Comparison of ENCODE assay signal across 9 cellular contexts in the genomic region with DNA sequence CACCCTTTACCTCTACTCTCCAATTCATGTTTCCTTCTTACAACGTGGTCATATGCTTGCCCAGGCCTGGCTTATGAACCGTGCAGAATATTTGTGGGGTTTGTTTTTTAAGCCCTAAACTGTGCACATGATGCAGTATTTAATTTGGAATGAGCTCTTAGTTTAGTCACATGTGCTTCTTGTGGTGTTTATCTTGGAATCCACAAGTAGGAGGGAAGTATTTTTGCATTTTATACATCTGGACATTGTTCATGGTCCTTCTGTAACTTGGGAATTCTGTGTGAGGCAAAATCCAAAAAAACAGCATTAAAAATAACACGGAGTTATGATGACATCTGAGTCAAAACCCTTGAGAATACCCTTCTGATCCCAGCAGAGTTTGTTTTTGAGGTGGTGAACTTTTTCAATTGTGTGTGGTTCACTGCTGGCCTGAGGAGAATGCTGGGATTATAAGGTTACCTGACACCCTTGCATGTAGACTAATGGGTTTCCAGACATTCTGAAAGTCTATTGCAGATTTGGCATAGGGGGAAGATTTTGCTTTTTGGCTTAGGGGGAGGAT.
DNase-seq lines count a peak whose midpoint lies in the region; ATAC-seq and TF ChIP-seq lines count a peak whose summit lies in the region.
"Had no signal": no experiment of that assay in that cellular context is flagged by ENCODE, and none has a peak within 500 bp of the region (broad histone marks: within the 10 kb centered on the region; RNA-seq: fewer than 3 reads in every experiment).

No MANE protein-coding gene starts in this region.

- H3K27ac ChIP-seq in 22Rv1 (peak overlapping the region; percentile 79), epithelial cell of prostate (peak overlapping the region; percentile 8)

- no peak for ATAC-seq in HG02623 (IDR thresholded peaks at IDR 0.05; ENCODE audit: unreplicated experiment)
- no peak for ATAC-seq in HG02840 (IDR thresholded peaks at IDR 0.05; ENCODE audit: low FRiP score, unreplicated experiment)
- ATAC-seq: CD8-positive, alpha-beta T cell had no signal

- DNase-seq in M059J (ENCODE audit: low read depth) (peak; percentile 64), epithelial cell of prostate (ENCODE audit: low read depth, low spot score) (no peak), myocyte (ENCODE audit: low read depth) (peak; percentile 80), NCI-H1436 treated with DMSO at 0.1 percent for 48 hours (lab: John Stamatoyannopoulos, UW) (no peak)
- DNase-seq in stimulated activated CD4-positive, alpha-beta T cell treated with anti-CD3 and anti-CD28 coated beads, Interleukin-12 subunit alpha, Interleukin-12 subunit beta, amount 100 ng/mL, for 4 hours, result no peak
- DNase-seq: CD8-positive, alpha-beta T cell had no signal

- no peak for TF ChIP-seq CTCF in 22Rv1 (IDR thresholded peaks at IDR 0.05)

Comparison
In these comparisons a context has a peak if more than half of its experiments do, and no peak if none do; other contexts are left out.
1. DNase-seq: peak in M059J (single experiment) and myocyte (single experiment); none in epithelial cell of prostate (single experiment), stimulated activated CD4-positive, alpha-beta T cell treated with anti-CD3 and anti-CD28 coated beads, Interleukin-12 subunit alpha, Interleukin-12 subunit beta, amount 100 ng/mL, for 4 hours (single experiment) and NCI-H1436 treated with DMSO at 0.1 percent for 48 hours (single experiment).